In the genomic region with DNA sequence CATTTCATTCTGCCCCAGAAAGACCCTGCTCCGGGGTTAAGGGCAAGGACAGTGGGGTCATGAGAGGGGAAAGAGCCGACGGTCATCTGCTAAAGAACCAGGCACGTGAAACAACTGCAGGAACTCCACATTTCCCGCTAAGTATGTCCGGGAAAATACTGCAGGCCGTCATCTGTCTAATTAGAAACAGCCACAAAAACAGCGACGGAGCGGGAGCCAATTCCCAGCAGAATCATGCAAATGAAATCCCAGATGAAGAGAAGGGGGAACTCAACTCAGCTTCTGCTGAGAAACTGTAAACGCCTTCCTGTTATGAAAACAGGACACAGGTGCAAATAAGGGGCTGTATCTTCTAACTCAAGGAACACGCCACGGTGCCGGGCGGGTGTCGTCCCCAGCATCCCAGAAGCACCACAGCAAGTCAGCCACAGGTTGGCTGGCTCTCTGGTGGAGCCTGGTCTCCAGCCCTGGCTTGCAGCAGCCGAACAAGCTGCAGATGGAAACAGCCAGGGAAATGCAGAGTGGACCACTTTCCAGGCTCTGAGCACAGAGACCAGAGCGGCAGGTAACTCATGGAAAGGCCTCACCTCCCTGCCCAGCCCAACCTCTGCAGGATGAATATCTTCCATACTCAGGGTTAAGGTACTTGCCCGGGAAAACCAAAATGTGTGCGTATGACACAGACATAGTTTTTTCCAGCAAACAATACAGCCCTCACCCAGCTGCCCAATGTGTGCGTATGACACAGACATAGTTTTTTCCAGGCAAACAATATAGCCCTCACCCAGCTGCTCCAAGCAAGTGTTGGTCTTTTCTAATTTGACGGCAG, we compare ENCODE assay signal across 11 cellular contexts. TPM values are rescaled to one million over a fixed set of nuclear protein-coding genes. Genes with fewer than 3 reads are reported as not detected.
DNase-seq lines count a peak whose midpoint lies in the region; ATAC-seq and TF ChIP-seq lines count a peak whose summit lies in the region.
"Had no signal": no experiment of that assay in that cellular context is flagged by ENCODE, and none has a peak within 500 bp of the region (broad histone marks: within the 10 kb centered on the region; RNA-seq: fewer than 3 reads in every experiment).

No MANE protein-coding gene starts in this region.

- TF ChIP-seq CTCF in hepatocyte (IDR thresholded peaks at IDR 0.05; ENCODE audit: poor library complexity) (no peak), smooth muscle cell (IDR thresholded peaks at IDR 0.05; ENCODE audit: borderline replicate concordance, insufficient read depth, poor library complexity, severe bottlenecking) (no peak)

- H3K9me2 ChIP-seq in hepatocyte (replicated peaks; ENCODE audit: insufficient read depth): no peaks in the 10 kb centered on the region

- H3K9ac ChIP-seq in adipocyte (ENCODE audit: low read length) (peak overlapping the region; percentile 6), smooth muscle cell (ENCODE audit: low read depth) (no peak overlapping the region)

- H2AFZ ChIP-seq in hepatocyte: no peak overlapping the region
- H2AFZ ChIP-seq in smooth muscle cell (ENCODE audit: low read depth): no peak overlapping the region

- 65% methylated on average over 22 of the region's 22 CpGs for WGBS in hepatocyte (ENCODE audit: low lambda C conversion rate, missing lambda C conversion rate)
- WGBS in smooth muscle cell (ENCODE audit: low lambda C conversion rate): 54% methylated on average over 22 of the region's 22 CpGs

- H3K27ac ChIP-seq in hepatocyte: no peak overlapping the region
- peak overlapping the region; percentile 31 for H3K27ac ChIP-seq in smooth muscle cell (ENCODE audit: low read depth)

- H3K36me3 ChIP-seq in adipocyte (ENCODE audit: control insufficient read depth, insufficient read depth, low read length, severe bottlenecking) (no peaks in the 10 kb centered on the region), hepatocyte (replicated peaks; ENCODE audit: insufficient read depth, low read depth) (no peaks in the 10 kb centered on the region), smooth muscle cell (ENCODE audit: low read depth) (no peaks in the 10 kb centered on the region)

- no peak for ATAC-seq in GM18909 (IDR thresholded peaks at IDR 0.05; ENCODE audit: poor library complexity, unreplicated experiment)
- ATAC-seq in HG02840 (IDR thresholded peaks at IDR 0.05; ENCODE audit: low FRiP score, unreplicated experiment): no peak
- ATAC-seq: naive thymus-derived CD8-positive, alpha-beta T cell had no signal

- H3K4me1 ChIP-seq in adipocyte (ENCODE audit: control insufficient read depth, insufficient read depth, low read length) (peaks cover 40% of the 10 kb centered on the region), hepatocyte (ENCODE audit: insufficient read depth) (peaks cover 12% of the 10 kb centered on the region), smooth muscle cell (ENCODE audit: low read depth) (peaks cover 37% of the 10 kb centered on the region)

- H3F3A ChIP-seq in smooth muscle cell (ENCODE audit: low read depth): no peaks in the 10 kb centered on the region

- H4K20me1 ChIP-seq in hepatocyte (ENCODE audit: insufficient read depth, poor library complexity, severe bottlenecking) (peaks cover 77% of the 10 kb centered on the region), smooth muscle cell (ENCODE audit: low read depth) (peaks cover 93% of the 10 kb centered on the region)

- peaks cover 81% of the 10 kb centered on the region for H3K79me2 ChIP-seq in hepatocyte
- peaks cover 87% of the 10 kb centered on the region for H3K79me2 ChIP-seq in smooth muscle cell (ENCODE audit: low read depth)

- no peaks in the 10 kb centered on the region for H3K27me3 ChIP-seq in adipocyte (replicated peaks; ENCODE audit: control insufficient read depth, insufficient read depth, low read length)
- H3K27me3 ChIP-seq in hepatocyte: no peaks in the 10 kb centered on the region
- no peaks in the 10 kb centered on the region for H3K27me3 ChIP-seq in smooth muscle cell (ENCODE audit: low read depth)

- DNase-seq in NCI-H2081 (lab: John Stamatoyannopoulos, UW) (peak; percentile 82 to 94), adipocyte (ENCODE audit: low read depth) (peak; percentile 39), hepatocyte (ENCODE audit: low spot score) (peak; percentile 9), smooth muscle cell (lab: John Stamatoyannopoulos, UW; ENCODE audit: unreplicated experiment) (no peak), activated gamma-delta T cell (lab: John Stamatoyannopoulos, UW) (no peak), NCI-H82 (lab: John Stamatoyannopoulos, UW) (no peak)
- DNase-seq: activated CD4-positive, CD25-positive, alpha-beta regulatory T cell treated with anti-CD3 and anti-CD28 coated beads, Interleukin-2, amount 50 U/mL, for 72 hours; naive thymus-derived CD8-positive, alpha-beta T cell; NCI-H187 treated with DMSO at 0.1 percent for 48 hours had no signal

- H3K4me2 ChIP-seq in hepatocyte (peak overlapping the region; percentile 2), smooth muscle cell (peak overlapping the region; percentile 16)

- H3K4me3 ChIP-seq in adipocyte (ENCODE audit: low read length): peak overlapping the region; percentile 6
- no peak overlapping the region for H3K4me3 ChIP-seq in hepatocyte
- H3K4me3 ChIP-seq in smooth muscle cell: no peak overlapping the region

- H3K9me3 ChIP-seq in adipocyte (ENCODE audit: control insufficient read depth, low read length) (no peaks in the 10 kb centered on the region), hepatocyte (ENCODE audit: low read depth) (no peaks in the 10 kb centered on the region), smooth muscle cell (replicated peaks; ENCODE audit: low read depth) (no peaks in the 10 kb centered on the region)

RNA-seq across cellular contexts. Expression of a gene that starts 28.9 kb away (rescaled TPM):
- 78.8 and 107 TPM in 2 replicates for total RNA-seq in hepatocyte
- 110 and 118 TPM in 2 replicates for polyA plus RNA-seq in hepatocyte
- total RNA-seq in smooth muscle cell: 328 and 334 TPM in 2 replicates
- polyA plus RNA-seq in smooth muscle cell: 253 and 333 TPM in 2 replicates

Comparison
In these comparisons a context has a peak if more than half of its experiments do, and no peak if none do; other contexts are left out.
1. DNase-seq: peak in NCI-H2081 (2 of 2), adipocyte (single experiment) and hepatocyte (single experiment); none in smooth muscle cell (single experiment), activated gamma-delta T cell (single experiment) and NCI-H82 (single experiment).